ENCODE assay signal across 12 cellular contexts in the genomic region with DNA sequence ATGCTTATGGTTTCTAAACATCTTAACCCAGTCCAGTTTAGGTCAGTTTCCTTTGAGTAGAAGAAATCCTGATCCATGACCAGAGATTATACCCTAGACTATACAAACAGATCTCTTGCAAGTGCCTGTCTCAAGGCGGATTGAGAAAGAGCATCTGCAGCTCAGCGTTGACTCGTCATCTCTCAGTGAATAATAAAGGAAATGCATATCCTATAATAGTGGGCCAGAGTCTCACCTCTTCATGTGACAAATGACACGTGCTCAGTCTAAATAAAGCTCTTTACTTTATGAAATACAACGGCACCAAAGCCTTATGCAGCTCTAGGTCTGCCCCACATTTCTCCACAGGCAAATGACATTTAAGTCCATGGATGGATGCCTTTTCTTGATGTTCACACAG.
DNase-seq lines count a peak whose midpoint lies in the region; ATAC-seq and TF ChIP-seq lines count a peak whose summit lies in the region.
"Had no signal": no experiment of that assay in that cellular context is flagged by ENCODE, and none has a peak within 500 bp of the region (broad histone marks: within the 10 kb centered on the region; RNA-seq: fewer than 3 reads in every experiment).

No MANE protein-coding gene starts in this region.

- H3K36me3 ChIP-seq in BLaER1, result no peaks in the 10 kb centered on the region

- H3K27ac ChIP-seq in BLaER1, result no peak overlapping the region
- H3K27ac ChIP-seq: parathyroid adenoma had no signal

- TF ChIP-seq POLR2A in NB4 (IDR thresholded peaks at IDR 0.05; ENCODE audit: extremely low read depth, insufficient read length), result no peak

- H3K27ac Mint-ChIP-seq in effector memory CD8-positive, alpha-beta T cell, result peak overlapping the region in 1 of 2 donors; percentile 2
- H3K27ac Mint-ChIP-seq: activated CD8-positive, alpha-beta memory T cell treated with anti-CD3 and anti-CD28 coated beads, Interleukin-2, amount 10 ng/mL, durations not matched to agents 7 days and 5 days; T-helper 17 cell had no signal

- no peaks in the 10 kb centered on the region for H3K27me3 Mint-ChIP-seq in effector memory CD8-positive, alpha-beta T cell
- H3K27me3 Mint-ChIP-seq: activated CD8-positive, alpha-beta memory T cell treated with anti-CD3 and anti-CD28 coated beads, Interleukin-2, amount 10 ng/mL, durations not matched to agents 7 days and 5 days had no signal

- no peaks in the 10 kb centered on the region for H3K9me3 Mint-ChIP-seq in effector memory CD8-positive, alpha-beta T cell

- H3K4me3 Mint-ChIP-seq in effector memory CD8-positive, alpha-beta T cell, result no peak overlapping the region
- H3K4me3 Mint-ChIP-seq: activated CD8-positive, alpha-beta memory T cell treated with anti-CD3 and anti-CD28 coated beads, Interleukin-2, amount 10 ng/mL, durations not matched to agents 7 days and 5 days; T-helper 17 cell had no signal

- H3K4me3 ChIP-seq in BLaER1 (no peak overlapping the region), NB4 (ENCODE audit: low read depth, low read length) (no peak overlapping the region)

- peaks cover 4 to 11% of the 10 kb centered on the region in 2 donors for H3K4me1 Mint-ChIP-seq in effector memory CD8-positive, alpha-beta T cell (ENCODE audit: low read depth in 2 of 2)

- TF ChIP-seq CTCF in NB4 (IDR thresholded peaks at IDR 0.05; ENCODE audit: low read depth, low read length), result no peak

- H3K4me2 ChIP-seq in BLaER1, result peak overlapping the region; percentile 29; the same call in 1 of the 2 replicates

- no peak overlapping the region for H3K9ac ChIP-seq in BLaER1
- H3K9ac ChIP-seq: parathyroid adenoma had no signal

- peak; percentile 86 for DNase-seq in NB4 (ENCODE audit: low read depth)
- DNase-seq in effector memory CD8-positive, alpha-beta T cell, result no peak
- DNase-seq in DMS114 treated with DMSO at 0.1 percent for 48 hours (lab: John Stamatoyannopoulos, UW; ENCODE audit: unreplicated experiment), result no peak
- no peak for DNase-seq in retina
- DNase-seq: activated CD8-positive, alpha-beta memory T cell treated with anti-CD3 and anti-CD28 coated beads, Interleukin-2, amount 10 ng/mL, durations not matched to agents 7 days and 5 days; NCI-H1417 treated with DMSO at 0.1 percent for 48 hours; T-helper 17 cell had no signal

- peaks cover 30% of the 10 kb centered on the region for H3K4me1 ChIP-seq in BLaER1
- H3K4me1 ChIP-seq: parathyroid adenoma had no signal

- H3K36me3 Mint-ChIP-seq in effector memory CD8-positive, alpha-beta T cell (ENCODE audit: insufficient read depth), result no peaks in the 10 kb centered on the region

- no peaks in the 10 kb centered on the region for H3K9me3 ChIP-seq in BLaER1

- H3K27me3 ChIP-seq in BLaER1, result no peaks in the 10 kb centered on the region

- ATAC-seq in GM21367 (IDR thresholded peaks at IDR 0.05; ENCODE audit: unreplicated experiment) (peak; percentile 65), HG02973 (IDR thresholded peaks at IDR 0.05; ENCODE audit: unreplicated experiment) (no peak), GM18873 (IDR thresholded peaks at IDR 0.05; ENCODE audit: low FRiP score, unreplicated experiment) (no peak)
- peak; percentile 40 for ATAC-seq in effector memory CD8-positive, alpha-beta T cell (replicated peaks)
- ATAC-seq: T-helper 17 cell had no signal

- H4K20me1 ChIP-seq in BLaER1, result no peaks in the 10 kb centered on the region

Comparison
In these comparisons a context has a peak if more than half of its experiments do, and no peak if none do; other contexts are left out.
1. ATAC-seq: peak in GM21367 (single experiment) and effector memory CD8-positive, alpha-beta T cell (single experiment); none in HG02973 (single experiment) and GM18873 (single experiment).